ENCODE assay signal across 19 cellular contexts in the genomic region with DNA sequence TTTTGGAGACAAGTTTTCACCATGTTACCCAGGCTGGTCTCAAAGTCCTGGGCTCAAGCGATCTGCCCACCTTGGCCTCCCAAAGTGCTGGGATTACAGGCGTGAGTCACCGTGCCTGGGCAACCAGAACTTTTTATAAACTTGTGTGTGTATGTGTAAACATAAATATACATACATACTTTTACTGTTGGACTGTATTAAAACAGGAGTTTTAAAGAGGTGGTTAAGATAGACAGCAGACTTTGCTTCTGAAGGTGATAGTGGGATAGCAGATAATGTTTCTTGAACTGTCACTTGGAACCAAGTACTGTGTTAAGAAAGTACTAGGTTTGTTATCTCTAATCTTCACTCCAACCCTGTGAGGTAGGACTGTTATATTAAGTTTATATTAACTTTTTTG. TPM values are rescaled to one million over a fixed set of nuclear protein-coding genes. Genes with fewer than 3 reads are reported as not detected.
DNase-seq lines count a peak whose midpoint lies in the region; ATAC-seq and TF ChIP-seq lines count a peak whose summit lies in the region.
"Had no signal": no experiment of that assay in that cellular context is flagged by ENCODE, and none has a peak within 500 bp of the region (broad histone marks: within the 10 kb centered on the region; RNA-seq: fewer than 3 reads in every experiment).

No MANE protein-coding gene starts in this region.

- no peak for TF ChIP-seq CTCF in activated CD8-positive, alpha-beta T cell treated with anti-CD3 and anti-CD28 coated beads for 36 hours (IDR thresholded peaks at IDR 0.05)
- no peak for TF ChIP-seq CTCF in CD8-positive, alpha-beta T cell (IDR thresholded peaks at IDR 0.05)

- intact Hi-C loops in activated CD8-positive, alpha-beta T cell treated with anti-CD3 and anti-CD28 coated beads for 36 hours (cut with micrococcal nuclease): no loop called here
- intact Hi-C loops in CD8-positive, alpha-beta T cell (cut with DNase I, micrococcal nuclease): loop anchor here (2.0 kb wide), 2 partner anchors 15 to 19 kb away; no protein-coding TSS in a partner anchor

- H3K36me3 ChIP-seq in CD8-positive, alpha-beta T cell (ENCODE audit: insufficient read depth, low read length): no peaks in the 10 kb centered on the region

- peak overlapping the region; percentile 30 for H3K27ac Mint-ChIP-seq in activated CD8-positive, alpha-beta T cell treated with anti-CD3 and anti-CD28 coated beads for 36 hours
- H3K27ac Mint-ChIP-seq in activated CD8-positive, alpha-beta T cell treated with anti-CD3 and anti-CD28 coated beads, Interleukin-2, amount 10 ng/mL, durations not matched to agents 7 days and 5 days: no peak overlapping the region
- peak overlapping the region; percentile 45 for H3K27ac Mint-ChIP-seq in CD8-positive, alpha-beta T cell
- H3K27ac Mint-ChIP-seq in immature natural killer cell: peak overlapping the region; percentile 90 to 99 (median 94)
- H3K27ac Mint-ChIP-seq in stimulated activated effector memory CD8-positive, alpha-beta T cell treated with anti-CD3 and anti-CD28 coated beads, Interleukin-12 subunit alpha, Interleukin-12 subunit beta, amount 100 ng/mL, for 72 hours: peak overlapping the region; percentile 85

- H3K9me3 Mint-ChIP-seq in activated CD8-positive, alpha-beta T cell treated with anti-CD3 and anti-CD28 coated beads for 36 hours: no peaks in the 10 kb centered on the region
- H3K9me3 Mint-ChIP-seq in activated CD8-positive, alpha-beta T cell treated with anti-CD3 and anti-CD28 coated beads, Interleukin-2, amount 10 ng/mL, durations not matched to agents 7 days and 5 days (ENCODE audit: insufficient read depth): no peaks in the 10 kb centered on the region
- H3K9me3 Mint-ChIP-seq in CD8-positive, alpha-beta T cell: no peaks in the 10 kb centered on the region
- H3K9me3 Mint-ChIP-seq in immature natural killer cell: no peaks in the 10 kb centered on the region
- no peaks in the 10 kb centered on the region for H3K9me3 Mint-ChIP-seq in stimulated activated effector memory CD8-positive, alpha-beta T cell treated with anti-CD3 and anti-CD28 coated beads, Interleukin-12 subunit alpha, Interleukin-12 subunit beta, amount 100 ng/mL, for 72 hours

- H3K4me3 ChIP-seq in CD8-positive, alpha-beta T cell (ENCODE audit: low read depth, low read length): no peak overlapping the region

- POLR2A ChIA-PET in activated CD8-positive, alpha-beta T cell treated with anti-CD3 and anti-CD28 coated beads for 36 hours (lab: Charles Lee): no interaction called here
- POLR2A ChIA-PET in activated CD8-positive, alpha-beta T cell treated with anti-CD3 and anti-CD28 coated beads, Interleukin-2, amount 10 ng/mL, durations not matched to agents 7 days and 5 days (lab: Charles Lee): interaction anchor here (1.2 kb wide), 1 partner anchor 30 kb away, joined by 3 read pairs; no protein-coding TSS in a partner anchor
- POLR2A ChIA-PET in CD8-positive, alpha-beta T cell (lab: Charles Lee): interaction anchor here (3.6 kb wide), 1 partner anchor 74 kb away, joined by 16 read pairs; the partner anchor contains the start of gene MAPK14

- no peak for ATAC-seq in activated CD8-positive, alpha-beta T cell treated with anti-CD3 and anti-CD28 coated beads for 36 hours
- ATAC-seq in activated CD8-positive, alpha-beta T cell treated with anti-CD3 and anti-CD28 coated beads, Interleukin-2, amount 10 ng/mL, durations not matched to agents 7 days and 5 days: no peak
- no peak for ATAC-seq in CD8-positive, alpha-beta T cell
- ATAC-seq in stimulated activated effector memory CD8-positive, alpha-beta T cell treated with anti-CD3 and anti-CD28 coated beads, Interleukin-12 subunit alpha, Interleukin-12 subunit beta, amount 100 ng/mL, for 72 hours: no peak
- no peak for ATAC-seq in HG02798 (IDR thresholded peaks at IDR 0.05; ENCODE audit: poor library complexity, unreplicated experiment)
- no peak for ATAC-seq in GM21360 (IDR thresholded peaks at IDR 0.05; ENCODE audit: unreplicated experiment)
- ATAC-seq: PC-3 had no signal

- CTCF ChIA-PET in activated CD8-positive, alpha-beta T cell treated with anti-CD3 and anti-CD28 coated beads for 36 hours (lab: Charles Lee): interaction anchor here (0.9 to 11.7 kb wide), 2 partner anchors 75 to 97 kb away, joined by 3 to 230 read pairs; partner anchors contain the start of genes MAPK14 and SLC26A8
- CTCF ChIA-PET in activated CD8-positive, alpha-beta T cell treated with anti-CD3 and anti-CD28 coated beads, Interleukin-2, amount 10 ng/mL, durations not matched to agents 7 days and 5 days (lab: Charles Lee): interaction anchor here (4.0 kb wide), 1 partner anchor 19 kb away, joined by 26 read pairs; no protein-coding TSS in a partner anchor
- CTCF ChIA-PET in CD8-positive, alpha-beta T cell (lab: Charles Lee): interaction anchor here (0.8 to 3.1 kb wide), 4 partner anchors 19 to 74 kb away, joined by 3 to 10 read pairs (median 6); partner anchors contain the start of gene MAPK14

- no peaks in the 10 kb centered on the region for H3K27me3 ChIP-seq in CD8-positive, alpha-beta T cell (ENCODE audit: insufficient read depth, low read length)

- H3K4me1 Mint-ChIP-seq in activated CD8-positive, alpha-beta T cell treated with anti-CD3 and anti-CD28 coated beads for 36 hours (ENCODE audit: low read depth): peaks cover 40% of the 10 kb centered on the region
- H3K4me1 Mint-ChIP-seq in activated CD8-positive, alpha-beta T cell treated with anti-CD3 and anti-CD28 coated beads, Interleukin-2, amount 10 ng/mL, durations not matched to agents 7 days and 5 days (ENCODE audit: low read depth): peaks cover 23% of the 10 kb centered on the region
- H3K4me1 Mint-ChIP-seq in CD8-positive, alpha-beta T cell (ENCODE audit: low read depth): peaks cover 56% of the 10 kb centered on the region
- H3K4me1 Mint-ChIP-seq in immature natural killer cell: peaks cover 78 to 88% of the 10 kb centered on the region in 2 donors
- peaks cover 39% of the 10 kb centered on the region for H3K4me1 Mint-ChIP-seq in stimulated activated effector memory CD8-positive, alpha-beta T cell treated with anti-CD3 and anti-CD28 coated beads, Interleukin-12 subunit alpha, Interleukin-12 subunit beta, amount 100 ng/mL, for 72 hours

- H3K4me1 ChIP-seq in CD8-positive, alpha-beta T cell (ENCODE audit: insufficient read depth, low read length): peaks cover 39% of the 10 kb centered on the region

- H3K27me3 Mint-ChIP-seq in activated CD8-positive, alpha-beta T cell treated with anti-CD3 and anti-CD28 coated beads for 36 hours: no peaks in the 10 kb centered on the region
- H3K27me3 Mint-ChIP-seq in activated CD8-positive, alpha-beta T cell treated with anti-CD3 and anti-CD28 coated beads, Interleukin-2, amount 10 ng/mL, durations not matched to agents 7 days and 5 days (ENCODE audit: low read depth): no peaks in the 10 kb centered on the region
- H3K27me3 Mint-ChIP-seq in CD8-positive, alpha-beta T cell (ENCODE audit: low read depth): no peaks in the 10 kb centered on the region
- H3K27me3 Mint-ChIP-seq in immature natural killer cell (ENCODE audit: low read depth in 3 of 3): peaks cover 0 to 5% (median 2%) of the 10 kb centered on the region in 3 donors

- H3K4me3 Mint-ChIP-seq in activated CD8-positive, alpha-beta T cell treated with anti-CD3 and anti-CD28 coated beads for 36 hours: no peak overlapping the region
- H3K4me3 Mint-ChIP-seq in activated CD8-positive, alpha-beta T cell treated with anti-CD3 and anti-CD28 coated beads, Interleukin-2, amount 10 ng/mL, durations not matched to agents 7 days and 5 days: no peak overlapping the region
- H3K4me3 Mint-ChIP-seq in CD8-positive, alpha-beta T cell: no peak overlapping the region
- peak overlapping the region in 4 of 5 donors; percentile 7 to 29 (median 28) for H3K4me3 Mint-ChIP-seq in immature natural killer cell
- H3K4me3 Mint-ChIP-seq in stimulated activated effector memory CD8-positive, alpha-beta T cell treated with anti-CD3 and anti-CD28 coated beads, Interleukin-12 subunit alpha, Interleukin-12 subunit beta, amount 100 ng/mL, for 72 hours: no peak overlapping the region

- no peak for DNase-seq in activated CD8-positive, alpha-beta T cell treated with anti-CD3 and anti-CD28 coated beads for 36 hours
- DNase-seq in activated CD8-positive, alpha-beta T cell treated with anti-CD3 and anti-CD28 coated beads, Interleukin-2, amount 10 ng/mL, durations not matched to agents 7 days and 5 days: no peak
- no peak for DNase-seq in CD8-positive, alpha-beta T cell
- no peak for DNase-seq in immature natural killer cell
- DNase-seq in stimulated activated effector memory CD8-positive, alpha-beta T cell treated with anti-CD3 and anti-CD28 coated beads, Interleukin-12 subunit alpha, Interleukin-12 subunit beta, amount 100 ng/mL, for 72 hours (ENCODE audit: low spot score in 2 of 2): no peak
- DNase-seq: AML-193, COR-L47, DMS79, MM.1S, NCI-H1048, NCI-H1417 treated with DMSO at 0.1 percent for 48 hours, NCI-H187, NCI-H446 treated with DMSO at 0.1 percent for 48 hours, NCI-H526 treated with DMSO at 0.1 percent for 48 hours, PC-3, Right ventricle myocardium superior had no signal

- no peaks in the 10 kb centered on the region for H3K9me3 ChIP-seq in CD8-positive, alpha-beta T cell (ENCODE audit: low read length)

- H3K36me3 Mint-ChIP-seq in activated CD8-positive, alpha-beta T cell treated with anti-CD3 and anti-CD28 coated beads for 36 hours (ENCODE audit: low read depth): peaks cover 29% of the 10 kb centered on the region
- H3K36me3 Mint-ChIP-seq in activated CD8-positive, alpha-beta T cell treated with anti-CD3 and anti-CD28 coated beads, Interleukin-2, amount 10 ng/mL, durations not matched to agents 7 days and 5 days (ENCODE audit: low read depth): peaks cover 28% of the 10 kb centered on the region
- H3K36me3 Mint-ChIP-seq in CD8-positive, alpha-beta T cell: peaks cover 36% of the 10 kb centered on the region
- H3K36me3 Mint-ChIP-seq in immature natural killer cell: peaks cover 16 to 42% (median 19%) of the 10 kb centered on the region in 3 donors
- H3K36me3 Mint-ChIP-seq in stimulated activated effector memory CD8-positive, alpha-beta T cell treated with anti-CD3 and anti-CD28 coated beads, Interleukin-12 subunit alpha, Interleukin-12 subunit beta, amount 100 ng/mL, for 72 hours: peaks cover 41% of the 10 kb centered on the region

- H3K27ac ChIP-seq in CD8-positive, alpha-beta T cell (ENCODE audit: low read depth, low read length): no peak overlapping the region
- H3K27ac ChIP-seq: C4-2B had no signal

RNA-seq across cellular contexts. Expression of gene MAPK13, which starts 28.6 kb away (rescaled TPM):
- 10 to 100 TPM; 60.4 to 60.9 TPM for total RNA-seq in activated CD8-positive, alpha-beta T cell treated with anti-CD3 and anti-CD28 coated beads for 36 hours
- total RNA-seq in activated CD8-positive, alpha-beta T cell treated with anti-CD3 and anti-CD28 coated beads, Interleukin-2, amount 10 ng/mL, durations not matched to agents 7 days and 5 days: 10 to 100 TPM; 42.6 to 43.5 TPM
- 10 to 100 TPM; 43.2 to 45.1 TPM for total RNA-seq in CD8-positive, alpha-beta T cell
- polyA plus RNA-seq in immature natural killer cell: 10 to 100 TPM; 35.2 to 52.1 (median 38.4) TPM

Comparison
In these comparisons a context has a peak if more than half of its experiments do, and no peak if none do; other contexts are left out.
1. H3K4me3 Mint-ChIP-seq: peak in immature natural killer cell (4 of 5); none in activated CD8-positive, alpha-beta T cell treated with anti-CD3 and anti-CD28 coated beads for 36 hours (single experiment), activated CD8-positive, alpha-beta T cell treated with anti-CD3 and anti-CD28 coated beads, Interleukin-2, amount 10 ng/mL, durations not matched to agents 7 days and 5 days (single experiment), CD8-positive, alpha-beta T cell (single experiment) and stimulated activated effector memory CD8-positive, alpha-beta T cell treated with anti-CD3 and anti-CD28 coated beads, Interleukin-12 subunit alpha, Interleukin-12 subunit beta, amount 100 ng/mL, for 72 hours (single experiment).